ENCODE assay signal across 12 cellular contexts in genomic region chr1:235930543-235930942, GRCh38.
"Had no signal": no experiment of that assay in that cellular context is flagged by ENCODE, and none has a peak within 500 bp of the region (broad histone marks: within the 10 kb centered on the region; RNA-seq: fewer than 3 reads in every experiment).

No MANE protein-coding gene starts in this region.

- H3K36me3 ChIP-seq: esophagus muscularis mucosa had no signal

- H3K4me3 Mint-ChIP-seq: activated naive CD8-positive, alpha-beta T cell; nephron progenitor cell; T-helper 2 cell treated with Interferon-gamma antibody and Interleukin-4, amounts not matched to agents 5 μg/mL and 100 μg/mL, for 36 hours had no signal

- ATAC-seq: stimulated activated naive CD8-positive, alpha-beta T cell treated with anti-CD3 and anti-CD28 coated beads, Interleukin-15, Interleukin-2, amounts not matched to agents 100 U/mL and 50 U/mL, for 24 hours had no signal

- H3K27ac Mint-ChIP-seq: nephron progenitor cell; T-helper 2 cell treated with Interferon-gamma antibody and Interleukin-4, amounts not matched to agents 5 μg/mL and 100 μg/mL, for 36 hours had no signal

- H3K27ac ChIP-seq: dorsolateral prefrontal cortex, esophagus muscularis mucosa had no signal

- H3K9me3 Mint-ChIP-seq: nephron progenitor cell; T-helper 2 cell treated with Interferon-gamma antibody and Interleukin-4, amounts not matched to agents 5 μg/mL and 100 μg/mL, for 36 hours had no signal

- H3K27me3 ChIP-seq: dorsolateral prefrontal cortex, esophagus muscularis mucosa had no signal

- DNase-seq: activated CD4-positive, alpha-beta T cell treated with anti-CD3 and anti-CD28 coated beads, Interleukin-2, amount 50 U/mL, for 1 hour; activated effector memory CD4-positive, alpha-beta T cell treated with Interleukin-2 at 50 U/mL for 16 hours; dorsolateral prefrontal cortex; glutamatergic neuron; mammary epithelial cell; nephron progenitor cell; stimulated activated CD4-positive, alpha-beta T cell treated with anti-CD3 and anti-CD28 coated beads, Interleukin-12 subunit alpha, Interleukin-12 subunit beta, amount 100 ng/mL, for 4 hours; stimulated activated naive CD8-positive, alpha-beta T cell treated with anti-CD3 and anti-CD28 coated beads, Interleukin-15, Interleukin-2, amounts not matched to agents 100 U/mL and 50 U/mL, for 24 hours had no signal

- FAIRE-seq: urothelium cell line had no signal

- H3K4me3 ChIP-seq: dorsolateral prefrontal cortex, esophagus muscularis mucosa had no signal

- H3K9me3 ChIP-seq: esophagus muscularis mucosa had no signal

- H3K27me3 Mint-ChIP-seq: activated naive CD8-positive, alpha-beta T cell had no signal
